Comparison of ENCODE assay signal across 11 cellular contexts in the genomic region with DNA sequence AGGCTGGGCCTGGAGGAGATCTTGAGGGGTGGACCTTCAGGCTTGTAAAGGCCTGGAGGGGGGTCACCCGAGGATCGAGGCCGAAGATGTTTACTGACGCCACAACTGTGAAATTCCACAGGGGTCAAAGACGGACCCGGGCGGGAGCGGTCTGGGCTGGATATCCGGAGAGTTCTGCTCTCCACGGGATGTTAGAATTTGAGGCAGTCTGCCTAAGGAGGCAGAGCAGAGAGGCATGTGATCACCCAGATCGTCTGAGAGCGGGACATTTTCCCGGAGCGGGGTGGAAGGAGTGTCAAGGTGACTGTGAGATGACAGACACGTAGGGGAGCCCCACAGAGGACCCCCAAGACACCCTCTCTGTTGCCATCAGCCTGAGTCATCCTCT. TPM values are rescaled to one million over a fixed set of nuclear protein-coding genes. Genes with fewer than 3 reads are reported as not detected.
DNase-seq lines count a peak whose midpoint lies in the region; ATAC-seq and TF ChIP-seq lines count a peak whose summit lies in the region.
"Had no signal": no experiment of that assay in that cellular context is flagged by ENCODE, and none has a peak within 500 bp of the region (broad histone marks: within the 10 kb centered on the region; RNA-seq: fewer than 3 reads in every experiment).

No MANE protein-coding gene starts in this region.

- peaks cover 17 to 38% of the 10 kb centered on the region in 2 donors for H3K36me3 Mint-ChIP-seq in stimulated activated naive B cell treated with anti-CD40 and anti-IgM and Interleukin-4, amounts not matched to agents 10 μg/mL and 1 μg/mL and 100 μg/mL, for 72 hours

- no peak for TF ChIP-seq CTCF in lung (IDR thresholded peaks at IDR 0.05; ENCODE audit: control extremely low read depth, extremely low read depth)

- H3K9me3 ChIP-seq in HUES64 (ENCODE audit: insufficient read depth, low read depth, low read length) (no peaks in the 10 kb centered on the region), ectodermal cell (ENCODE audit: control insufficient read depth, low read length) (no peaks in the 10 kb centered on the region), lung (ENCODE audit: control insufficient read depth in 2 of 2, insufficient read depth in 1 of 2, low read length in 1 of 2) (no peaks in the 10 kb centered on the region)

- H3K27ac Mint-ChIP-seq in stimulated activated naive B cell treated with anti-CD40 and anti-IgM and Interleukin-4, amounts not matched to agents 10 μg/mL and 1 μg/mL and 100 μg/mL, for 72 hours: peak overlapping the region; percentile 87

- 0 out of 2 replicates have a peak overlapping the region, but pooled peaks have one; percentile 53 for H3K9ac ChIP-seq in HUES64 (ENCODE audit: low read depth, low read length)

- ATAC-seq in lung (ENCODE audit: insufficient read depth, low FRiP score) (no peak), GM18511 (IDR thresholded peaks at IDR 0.05; ENCODE audit: unreplicated experiment) (no peak)
- peak in 1 of 2 donors; percentile 14 for ATAC-seq in stimulated activated naive B cell treated with anti-CD40 and anti-IgM and Interleukin-4, amounts not matched to agents 10 μg/mL and 1 μg/mL and 100 μg/mL, for 72 hours (replicated peaks)

- H3K36me3 ChIP-seq in HUES64 (ENCODE audit: insufficient read depth, low read length) (no peaks in the 10 kb centered on the region), ectodermal cell (ENCODE audit: control insufficient read depth, insufficient read depth, low read length) (no peaks in the 10 kb centered on the region), lung (ENCODE audit: control insufficient read depth in 2 of 2, insufficient read depth in 2 of 2, low read length in 2 of 2) (no peaks in the 10 kb centered on the region)

- H3K27me3 Mint-ChIP-seq in stimulated activated naive B cell treated with anti-CD40 and anti-IgM and Interleukin-4, amounts not matched to agents 10 μg/mL and 1 μg/mL and 100 μg/mL, for 72 hours: no peaks in the 10 kb centered on the region

- H3K9me3 Mint-ChIP-seq in stimulated activated naive B cell treated with anti-CD40 and anti-IgM and Interleukin-4, amounts not matched to agents 10 μg/mL and 1 μg/mL and 100 μg/mL, for 72 hours: peaks cover 0 to 8% of the 10 kb centered on the region in 2 donors
- H3K9me3 Mint-ChIP-seq: activated T-cell treated with anti-CD3 and anti-CD28 coated beads, Interleukin-2, amount 50 U/mL, for 4 hours had no signal

- H3K4me1 ChIP-seq in HUES64 (ENCODE audit: insufficient read depth, low read length): peaks cover 13% of the 10 kb centered on the region
- peaks cover 28% of the 10 kb centered on the region for H3K4me1 ChIP-seq in ectodermal cell (ENCODE audit: control insufficient read depth, insufficient read depth, low read length)
- peaks cover 0 to 20% of the 10 kb centered on the region in 2 donors for H3K4me1 ChIP-seq in lung (ENCODE audit: control insufficient read depth in 2 of 2, insufficient read depth in 2 of 2, low read length in 2 of 2)

- DNase-seq in lung (ENCODE audit: low spot score): no peak
- no peak for DNase-seq in stimulated activated naive B cell treated with anti-CD40 and anti-IgM and Interleukin-4, amounts not matched to agents 10 μg/mL and 1 μg/mL and 100 μg/mL, for 72 hours
- no peak for DNase-seq in HPDE6-E6E7 (ENCODE audit: extremely low spot score)
- DNase-seq in GM19240 (ENCODE audit: insufficient read length, low spot score): no peak
- DNase-seq in midbrain (lab: John Stamatoyannopoulos, UW): no peak
- DNase-seq: activated T-cell treated with anti-CD3 and anti-CD28 coated beads, Interleukin-2, amount 50 U/mL, for 4 hours; NCI-H1417 treated with DMSO at 0.1 percent for 48 hours had no signal

- peak overlapping the region; percentile 65; the same call in 1 of the 2 replicates for H3K27ac ChIP-seq in HUES64 (ENCODE audit: low read depth, low read length)
- peak overlapping the region; percentile 71 for H3K27ac ChIP-seq in ectodermal cell (ENCODE audit: insufficient read depth, low read depth, low read length, poor library complexity, severe bottlenecking)
- peak overlapping the region; percentile 61 to 83 for H3K27ac ChIP-seq in lung (ENCODE audit: low read depth in 1 of 2, low read length in 1 of 2)

- 25% methylated on average over 15 of the region's 15 CpGs for WGBS in HUES64
- WGBS in ectodermal cell, 2 experiments: 45 to 64% methylated on average over 15 of the region's 15 CpGs
- 21 to 33% methylated on average over 15 of the region's 15 CpGs for WGBS in lung, 2 donors

- no peak overlapping the region for H3K4me3 ChIP-seq in HUES64 (ENCODE audit: low read length)
- H3K4me3 ChIP-seq in ectodermal cell (ENCODE audit: insufficient read depth, low read depth, low read length): no peak overlapping the region
- H3K4me3 ChIP-seq in lung: no peak overlapping the region

- H3K27me3 ChIP-seq in HUES64 (ENCODE audit: insufficient read depth, low read length): no peaks in the 10 kb centered on the region
- H3K27me3 ChIP-seq in ectodermal cell (ENCODE audit: control insufficient read depth, insufficient read depth, low read length, poor library complexity, severe bottlenecking): peaks cover 8% of the 10 kb centered on the region
- H3K27me3 ChIP-seq in lung (ENCODE audit: control insufficient read depth, insufficient read depth): no peaks in the 10 kb centered on the region

- peak overlapping the region; percentile 80 to 82 for H3K4me3 Mint-ChIP-seq in stimulated activated naive B cell treated with anti-CD40 and anti-IgM and Interleukin-4, amounts not matched to agents 10 μg/mL and 1 μg/mL and 100 μg/mL, for 72 hours
- H3K4me3 Mint-ChIP-seq: activated T-cell treated with anti-CD3 and anti-CD28 coated beads, Interleukin-2, amount 50 U/mL, for 4 hours had no signal

- peaks cover 24 to 33% of the 10 kb centered on the region in 2 donors for H3K4me1 Mint-ChIP-seq in stimulated activated naive B cell treated with anti-CD40 and anti-IgM and Interleukin-4, amounts not matched to agents 10 μg/mL and 1 μg/mL and 100 μg/mL, for 72 hours

RNA-seq across cellular contexts. Expression of a gene that starts 13.2 kb away (rescaled TPM):
- polyA plus RNA-seq in HUES64 (2013, experiment 1 of 2): 4.2 TPM
- polyA plus RNA-seq in HUES64 (2013, experiment 2 of 2): 4.1 TPM
- polyA plus RNA-seq in ectodermal cell (2013, experiment 1 of 4): 6.9 TPM
- 6.8 TPM for polyA plus RNA-seq in ectodermal cell (2013, experiment 2 of 4)
- polyA plus RNA-seq in ectodermal cell (2013, experiment 3 of 4): 5.2 TPM
- 5.6 TPM for polyA plus RNA-seq in ectodermal cell (2013, experiment 4 of 4)
- total RNA-seq in lung: 10 to 100 TPM; 11.0 to 18.0 TPM
- polyA plus RNA-seq in lung: 1 to 10 TPM; 4.1 to 5.9 TPM

RNA-seq across cellular contexts. Expression of a gene that starts 33.4 kb away (rescaled TPM):
- polyA plus RNA-seq in HUES64 (2013, experiment 1 of 2): 9.8 TPM
- 9.7 TPM for polyA plus RNA-seq in HUES64 (2013, experiment 2 of 2)
- 27.0 TPM for polyA plus RNA-seq in ectodermal cell (2013, experiment 1 of 4)
- polyA plus RNA-seq in ectodermal cell (2013, experiment 2 of 4): 29.4 TPM
- polyA plus RNA-seq in ectodermal cell (2013, experiment 3 of 4): 22.2 TPM
- polyA plus RNA-seq in ectodermal cell (2013, experiment 4 of 4): 24.1 TPM
- 10 to 100 TPM in 1 of 2 donors, 1 to 10 TPM in 1; 4.2 to 16.0 TPM for total RNA-seq in lung
- polyA plus RNA-seq in lung: 1 to 10 TPM; 5.8 to 8.7 TPM

RNA-seq across cellular contexts. Expression of a gene that starts 37.4 kb away (rescaled TPM):
- 3.7 TPM for polyA plus RNA-seq in HUES64 (2013, experiment 1 of 2)
- 4.8 TPM for polyA plus RNA-seq in HUES64 (2013, experiment 2 of 2)
- 4.4 TPM for polyA plus RNA-seq in ectodermal cell (2013, experiment 1 of 4)
- polyA plus RNA-seq in ectodermal cell (2013, experiment 2 of 4): 5.2 TPM
- polyA plus RNA-seq in ectodermal cell (2013, experiment 3 of 4): 4.4 TPM
- 6.4 TPM for polyA plus RNA-seq in ectodermal cell (2013, experiment 4 of 4)
- total RNA-seq in lung: 1 to 10 TPM; 1.7 to 2.8 TPM
- 1 to 10 TPM in 1 of 2 donors, under 1 TPM in 1; 0.49 to 1.1 TPM for polyA plus RNA-seq in lung
- total RNA-seq: activated T-cell treated with anti-CD3 and anti-CD28 coated beads, Interleukin-2, amount 50 U/mL, for 4 hours had no signal

RNA-seq across cellular contexts. Expression of a gene that starts 43.4 kb away (rescaled TPM):
- 4.2 TPM for polyA plus RNA-seq in HUES64 (2013, experiment 1 of 2)
- polyA plus RNA-seq in HUES64 (2013, experiment 2 of 2): 8.9 TPM
- polyA plus RNA-seq in ectodermal cell (2013, experiment 1 of 4): 0.59 TPM
- 0.36 TPM for polyA plus RNA-seq in ectodermal cell (2013, experiment 2 of 4)
- 0.53 TPM for polyA plus RNA-seq in ectodermal cell (2013, experiment 3 of 4)
- 1.3 TPM for polyA plus RNA-seq in ectodermal cell (2013, experiment 4 of 4)
- 10 to 100 TPM; 13.3 to 36.9 TPM for total RNA-seq in lung
- polyA plus RNA-seq in lung: 10 to 100 TPM; 12.8 to 48.2 TPM
- total RNA-seq: glomerular endothelial cell had no signal
